ENCODE assay signal across 18 cellular contexts in genomic region chr7:74293577-74293908, GRCh38. TPM values are rescaled to one million over a fixed set of nuclear protein-coding genes. Genes with fewer than 3 reads are reported as not detected.
DNase-seq lines count a peak whose midpoint lies in the region; ATAC-seq, FAIRE-seq and TF ChIP-seq lines count a peak whose summit lies in the region.
"Had no signal": no experiment of that assay in that cellular context is flagged by ENCODE, and none has a peak within 500 bp of the region (broad histone marks: within the 10 kb centered on the region; RNA-seq: fewer than 3 reads in every experiment).

No MANE protein-coding gene starts in this region.

- H3K9me3 Mint-ChIP-seq in Calu3 (ENCODE audit: low read depth, unreplicated experiment): no peaks in the 10 kb centered on the region
- peaks cover 8% of the 10 kb centered on the region for H3K9me3 Mint-ChIP-seq in nephron progenitor cell
- H3K9me3 Mint-ChIP-seq in naive thymus-derived CD8-positive, alpha-beta T cell: no peaks in the 10 kb centered on the region
- H3K9me3 Mint-ChIP-seq: activated naive CD4-positive, alpha-beta T cell treated with anti-CD3 and anti-CD28 coated beads, Interleukin-2, amount 50 U/mL, for 24 hours had no signal

- TF ChIP-seq CTCF in Calu3 (IDR thresholded peaks at IDR 0.05; ENCODE audit: unreplicated experiment): no peak
- no peak for TF ChIP-seq CTCF in keratinocyte (optimal IDR thresholded peaks at IDR 0.05 in 1 of 3, IDR thresholded peaks at IDR 0.05 in 1 of 3, conservative IDR thresholded peaks at IDR 0.05 in 1 of 3; ENCODE audit: extremely low read depth in 1 of 3, insufficient read depth in 2 of 3, low read length in 3 of 3)
- TF ChIP-seq CTCF in nephron progenitor cell (IDR thresholded peaks at IDR 0.05): no peak

- peaks cover 30% of the 10 kb centered on the region for H3K79me2 ChIP-seq in keratinocyte (ENCODE audit: control insufficient read depth, insufficient read depth, low read length)

- H3K27ac Mint-ChIP-seq in Calu3 (ENCODE audit: unreplicated experiment) (peak overlapping the region; percentile 93), nephron progenitor cell (no peak overlapping the region)
- no peak overlapping the region for H3K27ac Mint-ChIP-seq in naive thymus-derived CD8-positive, alpha-beta T cell
- H3K27ac Mint-ChIP-seq: activated naive CD4-positive, alpha-beta T cell treated with anti-CD3 and anti-CD28 coated beads, Interleukin-2, amount 50 U/mL, for 24 hours had no signal

- H3K4me1 Mint-ChIP-seq in Calu3 (ENCODE audit: low read depth, unreplicated experiment): peaks cover 49% of the 10 kb centered on the region
- peaks cover 42% of the 10 kb centered on the region for H3K4me1 Mint-ChIP-seq in nephron progenitor cell
- H3K4me1 Mint-ChIP-seq in naive thymus-derived CD8-positive, alpha-beta T cell: peaks cover 13 to 22% (median 16%) of the 10 kb centered on the region in 4 donors

- peak overlapping the region; percentile 27 for H3K4me2 ChIP-seq in keratinocyte (ENCODE audit: control insufficient read depth, extremely low read depth, insufficient read depth, low read depth, low read length)

- no peak overlapping the region for H3K9ac ChIP-seq in keratinocyte (ENCODE audit: control insufficient read depth, extremely low read depth, insufficient read depth, low read length)
- no peak overlapping the region for H3K9ac ChIP-seq in rectal smooth muscle tissue (ENCODE audit: low read length)

- dilution Hi-C loops in keratinocyte (cut with MboI; ENCODE audit: extremely low pct_ligation_motif_present, low sequenced_read_pairs): no loop called here

- no peak overlapping the region for H3K27ac ChIP-seq in keratinocyte (ENCODE audit: control insufficient read depth, insufficient read depth, low read length)
- H3K27ac ChIP-seq in rectal smooth muscle tissue (ENCODE audit: low read depth, low read length): no peak overlapping the region

- CTCF ChIA-PET in Calu3 (lab: Charles Lee): no interaction called here

- H3K36me3 Mint-ChIP-seq in Calu3 (ENCODE audit: insufficient read depth, unreplicated experiment) (peaks cover 39% of the 10 kb centered on the region), nephron progenitor cell (ENCODE audit: low read depth) (peaks cover 22% of the 10 kb centered on the region)
- peaks cover 0 to 1% (median 0%) of the 10 kb centered on the region in 3 donors for H3K36me3 Mint-ChIP-seq in naive thymus-derived CD8-positive, alpha-beta T cell
- H3K36me3 Mint-ChIP-seq: activated naive CD4-positive, alpha-beta T cell treated with anti-CD3 and anti-CD28 coated beads, Interleukin-2, amount 50 U/mL, for 24 hours had no signal

- H2AFZ ChIP-seq in keratinocyte (ENCODE audit: control insufficient read depth, low read length): no peak overlapping the region

- H3K4me3 ChIP-seq in keratinocyte (ENCODE audit: control insufficient read depth in 2 of 3, extremely low read depth in 1 of 3, insufficient read depth in 2 of 3, low read depth in 1 of 3, low read length in 3 of 3) (peak overlapping the region in 1 of 3 experiments; percentile 24), rectal smooth muscle tissue (ENCODE audit: low read length) (peak overlapping the region; percentile 51)

- H3K9me1 ChIP-seq in keratinocyte (ENCODE audit: control insufficient read depth, extremely low read depth, insufficient read depth, low read length): peaks cover 3% of the 10 kb centered on the region

- H3K4me1 ChIP-seq in keratinocyte (ENCODE audit: control insufficient read depth, extremely low read depth, insufficient read depth, low read length): peaks cover 26% of the 10 kb centered on the region
- peaks cover 6% of the 10 kb centered on the region for H3K4me1 ChIP-seq in rectal smooth muscle tissue (ENCODE audit: control insufficient read depth, insufficient read depth, low read length)

- H3K27me3 Mint-ChIP-seq in Calu3 (ENCODE audit: unreplicated experiment): no peaks in the 10 kb centered on the region
- peaks cover 15% of the 10 kb centered on the region for H3K27me3 Mint-ChIP-seq in nephron progenitor cell (ENCODE audit: low read depth, poor library complexity)
- no peaks in the 10 kb centered on the region for H3K27me3 Mint-ChIP-seq in naive thymus-derived CD8-positive, alpha-beta T cell
- H3K27me3 Mint-ChIP-seq: activated naive CD4-positive, alpha-beta T cell treated with anti-CD3 and anti-CD28 coated beads, Interleukin-2, amount 50 U/mL, for 24 hours had no signal

- H3K27me3 ChIP-seq in keratinocyte (ENCODE audit: control insufficient read depth, extremely low read depth, insufficient read depth, low read length): no peaks in the 10 kb centered on the region
- H3K27me3 ChIP-seq in rectal smooth muscle tissue (ENCODE audit: control insufficient read depth, insufficient read depth, low read length): no peaks in the 10 kb centered on the region

- no peak for ATAC-seq in GM19351 (IDR thresholded peaks at IDR 0.05; ENCODE audit: unreplicated experiment)
- ATAC-seq in naive thymus-derived CD8-positive, alpha-beta T cell: no peak
- ATAC-seq: activated CD4-positive, CD25-positive, alpha-beta regulatory T cell treated with anti-CD3 and anti-CD28 coated beads, Interleukin-2, amount 50 U/mL, for 24 hours had no signal

- H4K20me1 ChIP-seq in keratinocyte (ENCODE audit: control insufficient read depth, extremely low read depth, insufficient read depth, low read length): no peaks in the 10 kb centered on the region

- no peaks in the 10 kb centered on the region for H3K36me3 ChIP-seq in keratinocyte (ENCODE audit: control insufficient read depth in 2 of 2, extremely low read depth in 1 of 2, insufficient read depth in 2 of 2, low read length in 2 of 2)
- no peaks in the 10 kb centered on the region for H3K36me3 ChIP-seq in rectal smooth muscle tissue (ENCODE audit: control insufficient read depth, insufficient read depth, low read length)
- H3K36me3 ChIP-seq: BE2C had no signal

- no peak for DNase-seq in Calu3
- peak; percentile 71 for DNase-seq in SW480 (ENCODE audit: low spot score)
- DNase-seq in keratinocyte (ENCODE audit: low read depth, low spot score): no peak
- no peak for DNase-seq in nephron progenitor cell
- no peak for DNase-seq in urothelium cell line (ENCODE audit: low spot score)
- DNase-seq in naive thymus-derived CD8-positive, alpha-beta T cell: no peak
- DNase-seq: BE2C, DND-41, kidney glomerular epithelial cell, NCI-H1105, NCI-H446, OCI-M1, SW 1271 had no signal

- intact Hi-C loops in Calu3 (cut with micrococcal nuclease; ENCODE audit: unreplicated experiment): loop anchor here (10.0 kb wide), 1 partner anchor 61 kb away; no protein-coding TSS in a partner anchor

- BruUV-seq in Calu3 (replicated peaks; lab: Mats Ljungman, UMichigan): no TSS peak

- H3K9me3 ChIP-seq in keratinocyte (ENCODE audit: control insufficient read depth, low read depth, low read length): no peaks in the 10 kb centered on the region
- H3K9me3 ChIP-seq: BE2C had no signal

- FAIRE-seq in keratinocyte (lab: Jason Lieb, UNC) (no peak), urothelium cell line (lab: Jason Lieb, UNC) (no peak)
- FAIRE-seq: endothelial cell of umbilical vein had no signal

- H3K4me3 Mint-ChIP-seq in Calu3 (ENCODE audit: low read depth, unreplicated experiment) (peak overlapping the region; percentile 76), nephron progenitor cell (no peak overlapping the region)
- H3K4me3 Mint-ChIP-seq in naive thymus-derived CD8-positive, alpha-beta T cell: peak overlapping the region in 1 of 10 donors; percentile 11
- H3K4me3 Mint-ChIP-seq: activated naive CD4-positive, alpha-beta T cell treated with anti-CD3 and anti-CD28 coated beads, Interleukin-2, amount 50 U/mL, for 24 hours had no signal

- POLR2A ChIA-PET in naive thymus-derived CD8-positive, alpha-beta T cell (lab: Charles Lee): no interaction called here

RNA-seq across cellular contexts. Expression of gene CLIP2, which starts 4.3 kb away (rescaled TPM):
- total RNA-seq in Calu3 (2022): 22.4 and 22.9 TPM in 2 replicates
- polyA plus RNA-seq in keratinocyte: 2.6 to 4.1 TPM (median 3.8 TPM) in 3 replicates
- polyA plus RNA-seq in keratinocyte (2011; ENCODE audit: low read depth): 20.4 TPM
- 2.1 and 5.5 TPM in 2 replicates for polyA plus RNA-seq in keratinocyte (2011; cell fraction: cytosol; rRNA removed)
- polyA plus RNA-seq in keratinocyte (2011; cell fraction: nucleus; rRNA removed): 8.1 and 12.2 TPM in 2 replicates
- 8.4 and 18.0 TPM in 2 replicates for polyA plus RNA-seq in keratinocyte (2012; ENCODE audit: low replicate concordance)
- polyA minus RNA-seq in keratinocyte: 5.5 to 21.8 TPM (median 5.9 TPM) in 3 replicates
- 10.0 TPM for polyA minus RNA-seq in keratinocyte (2011; cell fraction: cytosol; rRNA and poly(A)+ RNA removed)
- 9.7 and 13.0 TPM in 2 replicates for polyA minus RNA-seq in keratinocyte (2011; cell fraction: nucleus; rRNA and poly(A)+ RNA removed)
- 1 to 10 TPM; 4.9 to 5.2 TPM for total RNA-seq in naive thymus-derived CD8-positive, alpha-beta T cell
- under 1 TPM; 0.20 to 0.32 (median 0.23) TPM for polyA plus RNA-seq in naive thymus-derived CD8-positive, alpha-beta T cell

RNA-seq across cellular contexts. Expression of gene RFC2, which starts 39.3 kb away (rescaled TPM):
- 32.5 and 38.6 TPM in 2 replicates for total RNA-seq in Calu3 (2022)
- 14.5 to 24.9 TPM (median 24.7 TPM) in 3 replicates for polyA plus RNA-seq in keratinocyte
- polyA plus RNA-seq in keratinocyte (2011; ENCODE audit: low read depth): 12.6 TPM
- 15.3 and 16.2 TPM in 2 replicates for polyA plus RNA-seq in keratinocyte (2011; cell fraction: cytosol; rRNA removed)
- 10.3 and 11.2 TPM in 2 replicates for polyA plus RNA-seq in keratinocyte (2011; cell fraction: nucleus; rRNA removed)
- 8.9 and 30.6 TPM in 2 replicates for polyA plus RNA-seq in keratinocyte (2012; ENCODE audit: low replicate concordance)
- polyA minus RNA-seq in keratinocyte: 18.9 to 38.2 TPM (median 29.1 TPM) in 3 replicates
- 11.1 TPM for polyA minus RNA-seq in keratinocyte (2011; cell fraction: cytosol; rRNA and poly(A)+ RNA removed)
- polyA minus RNA-seq in keratinocyte (2011; cell fraction: nucleus; rRNA and poly(A)+ RNA removed): 4.7 and 8.5 TPM in 2 replicates
- total RNA-seq in naive thymus-derived CD8-positive, alpha-beta T cell: 10 to 100 TPM; 15.6 to 16.4 TPM
- 10 to 100 TPM; 20.3 to 26.1 (median 22.5) TPM for polyA plus RNA-seq in naive thymus-derived CD8-positive, alpha-beta T cell
